ENCODE assay signal across 8 cellular contexts in genomic region chr15:66842710-66843441, GRCh38.
DNase-seq lines count a peak whose midpoint lies in the region; ATAC-seq, FAIRE-seq and TF ChIP-seq lines count a peak whose summit lies in the region.

No MANE protein-coding gene starts in this region.

- H3K36me3 ChIP-seq in SJCRH30 (no peaks in the 10 kb centered on the region), esophagus squamous epithelium (no peaks in the 10 kb centered on the region), mucosa of descending colon (ENCODE audit: low read depth) (no peaks in the 10 kb centered on the region)

- H3K27me3 ChIP-seq in SJCRH30 (no peaks in the 10 kb centered on the region), esophagus squamous epithelium (peaks cover 0 to 43% (median 0%) of the 10 kb centered on the region in 4 donors)

- no peak for TF ChIP-seq CTCF in esophagus squamous epithelium (IDR thresholded peaks at IDR 0.05)
- TF ChIP-seq CTCF in mucosa of descending colon (IDR thresholded peaks at IDR 0.05) = no peak

- WGBS in esophagus squamous epithelium, 2 donors = 28 to 35% methylated on average over 6 to 7 of the region's 58 CpGs

- H3K4me1 ChIP-seq in SJCRH30 = no peaks in the 10 kb centered on the region
- peaks cover 15 to 34% (median 17%) of the 10 kb centered on the region in 3 donors for H3K4me1 ChIP-seq in esophagus squamous epithelium
- H3K4me1 ChIP-seq in mucosa of descending colon (ENCODE audit: low read depth) = peaks cover 7% of the 10 kb centered on the region

- H3K27ac ChIP-seq in SJCRH30 (no peak overlapping the region), esophagus squamous epithelium (peak overlapping the region; percentile 81 to 98 (median 90))

- ATAC-seq in mucosa of descending colon = peak; percentile 83
- no peak for ATAC-seq in HG02870 (IDR thresholded peaks at IDR 0.05; ENCODE audit: unreplicated experiment)

- no peak for FAIRE-seq in urothelium cell line (lab: Jason Lieb, UNC)

- no peak for TF ChIP-seq POLR2A in esophagus squamous epithelium (IDR thresholded peaks at IDR 0.05)

- H3K4me3 ChIP-seq in SJCRH30 (peak overlapping the region; percentile 59), esophagus squamous epithelium (peak overlapping the region; percentile 30 to 74 (median 45)), mucosa of descending colon (peak overlapping the region; percentile 11)

- H3K9me3 ChIP-seq in SJCRH30 (replicated peaks) (no peaks in the 10 kb centered on the region), esophagus squamous epithelium (no peaks in the 10 kb centered on the region), mucosa of descending colon (no peaks in the 10 kb centered on the region)

- DNase-seq in stimulated activated CD4-positive, alpha-beta T cell treated with anti-CD3 and anti-CD28 coated beads, Interleukin-15, amount 100 ng/mL, for 24 hours = peak; percentile 16
- no peak for DNase-seq in stimulated activated CD4-positive, alpha-beta T cell treated with anti-CD3 and anti-CD28 coated beads, Interleukin-1b, Interleukin-23, amount 100 ng/mL, for 48 hours
- DNase-seq in SJCRH30 = peak; percentile 46
- DNase-seq in esophagus squamous epithelium (lab: John Stamatoyannopoulos, UW) = no peak
- peak; percentile 73 to 83 (median 81) for DNase-seq in mucosa of descending colon
- peak; percentile 79 for DNase-seq in urothelium cell line (ENCODE audit: low spot score)
- DNase-seq in stimulated activated CD4-positive, alpha-beta T cell treated with anti-CD3 and anti-CD28 coated beads, Interleukin-4, amount 100 ng/mL, for 24 hours = no peak

- intact Hi-C loops in esophagus squamous epithelium (cut with DNase I) (loop anchor here (10.0 kb wide), 1 partner anchor 158 kb away; no protein-coding TSS in a partner anchor), mucosa of descending colon (cut with DNase I, micrococcal nuclease) (loop anchor here in 1 of 2 donors (10.0 kb wide), 1 partner anchor 58 kb away; no protein-coding TSS in a partner anchor)

Comparison
In these comparisons a context has a peak if more than half of its experiments do, and no peak if none do; other contexts are left out.
1. DNase-seq: peak in stimulated activated CD4-positive, alpha-beta T cell treated with anti-CD3 and anti-CD28 coated beads, Interleukin-15, amount 100 ng/mL, for 24 hours (single experiment), SJCRH30 (2 of 2), mucosa of descending colon (3 of 3) and urothelium cell line (single experiment); none in stimulated activated CD4-positive, alpha-beta T cell treated with anti-CD3 and anti-CD28 coated beads, Interleukin-1b, Interleukin-23, amount 100 ng/mL, for 48 hours (single experiment), esophagus squamous epithelium (single experiment) and stimulated activated CD4-positive, alpha-beta T cell treated with anti-CD3 and anti-CD28 coated beads, Interleukin-4, amount 100 ng/mL, for 24 hours (single experiment).
2. Peak in every context shown above with its lines, with median percentiles within 50 percentile points of each other: H3K4me3 ChIP-seq.